ENCODE assay signal across 9 cellular contexts in the genomic region with DNA sequence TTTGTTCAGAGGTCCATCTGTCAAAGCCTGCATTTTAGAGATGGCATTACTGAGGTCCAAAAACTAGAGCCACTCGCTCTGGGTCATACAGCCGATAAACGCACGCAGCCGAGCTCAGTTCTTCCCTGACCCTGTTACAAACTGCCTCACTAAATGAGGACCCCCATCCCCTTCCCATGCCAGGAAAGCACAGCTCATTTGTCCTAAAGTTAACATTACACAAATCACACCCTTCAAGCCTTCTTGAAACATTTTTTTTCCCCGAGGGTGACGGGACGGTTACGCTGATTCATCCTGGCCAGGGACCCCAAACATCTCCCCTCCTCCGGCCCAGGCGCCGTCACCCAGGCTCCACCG. TPM values are rescaled to one million over a fixed set of nuclear protein-coding genes. Genes with fewer than 3 reads are reported as not detected.
DNase-seq lines count a peak whose midpoint lies in the region; ATAC-seq and TF ChIP-seq lines count a peak whose summit lies in the region.
"Had no signal": no experiment of that assay in that cellular context is flagged by ENCODE, and none has a peak within 500 bp of the region (broad histone marks: within the 10 kb centered on the region; RNA-seq: fewer than 3 reads in every experiment).

No MANE protein-coding gene starts in this region.

- no peaks in the 10 kb centered on the region for H3K79me2 ChIP-seq in DOHH2 (ENCODE audit: control insufficient read depth, low read length)

- H3K4me3 ChIP-seq in DOHH2 (ENCODE audit: low read length): peak overlapping the region; percentile 76; the same call in 1 of the 2 replicates
- H3K4me3 ChIP-seq in gastroesophageal sphincter: peak overlapping the region; percentile 43 to 80
- peak overlapping the region; percentile 58 to 74 for H3K4me3 ChIP-seq in prostate gland

- no peak for TF ChIP-seq CTCF in DOHH2 (IDR thresholded peaks at IDR 0.05; ENCODE audit: low read depth, low read length, poor library complexity, severe bottlenecking)
- TF ChIP-seq CTCF in activated B cell treated with CpG ODN at 0.5 μM for 24 hours (IDR thresholded peaks at IDR 0.05): no peak
- no peak for TF ChIP-seq CTCF in gastroesophageal sphincter (IDR thresholded peaks at IDR 0.05)
- TF ChIP-seq CTCF in prostate gland (IDR thresholded peaks at IDR 0.05): no peak
- no peak for TF ChIP-seq CTCF in RWPE1 (conservative IDR thresholded peaks at IDR 0.05; ENCODE audit: low read depth)

- ATAC-seq in activated B cell treated with CpG ODN at 0.5 μM for 24 hours (ENCODE audit: low read depth): no peak
- no peak for ATAC-seq in gastroesophageal sphincter
- ATAC-seq in GM18861 (IDR thresholded peaks at IDR 0.05; ENCODE audit: unreplicated experiment): no peak

- no peaks in the 10 kb centered on the region for H3K36me3 Mint-ChIP-seq in activated B cell treated with CpG ODN at 0.5 μM for 24 hours (ENCODE audit: low read depth)

- CTCF ChIA-PET in activated B cell treated with CpG ODN at 0.5 μM for 24 hours (lab: Charles Lee) (no interaction called here), RWPE1 (lab: Yijun Ruan, JAX) (no interaction called here)

- H3K9me2 ChIP-seq in DOHH2 (replicated peaks; ENCODE audit: control insufficient read depth, low read length): no peaks in the 10 kb centered on the region

- peak overlapping the region; percentile 77 for H3K4me3 Mint-ChIP-seq in activated B cell treated with CpG ODN at 0.5 μM for 24 hours

- no peaks in the 10 kb centered on the region for H3K9me3 Mint-ChIP-seq in activated B cell treated with CpG ODN at 0.5 μM for 24 hours

- peak overlapping the region; percentile 91; the same call in 1 of the 2 replicates for H3K4me2 ChIP-seq in DOHH2 (ENCODE audit: low read length)

- peaks cover 14% of the 10 kb centered on the region for H3K4me1 ChIP-seq in DOHH2 (ENCODE audit: control insufficient read depth, low read length)
- H3K4me1 ChIP-seq in gastroesophageal sphincter: peaks cover 0 to 24% (median 3%) of the 10 kb centered on the region in 3 donors
- H3K4me1 ChIP-seq in prostate gland (replicated peaks): no peaks in the 10 kb centered on the region

- H3K27me3 Mint-ChIP-seq in activated B cell treated with CpG ODN at 0.5 μM for 24 hours: peaks cover 22% of the 10 kb centered on the region

- TF ChIP-seq EP300 in gastroesophageal sphincter (IDR thresholded peaks at IDR 0.05): no peak

- 36 to 60% methylated on average over 7 to 10 of the region's 13 CpGs for WGBS in gastroesophageal sphincter (ENCODE audit: low coverage in 1 of 2), 2 donors
- WGBS in prostate gland: 29% methylated on average over 13 of the region's 13 CpGs

- TF ChIP-seq POLR2A in gastroesophageal sphincter (IDR thresholded peaks at IDR 0.05) (no peak), prostate gland (IDR thresholded peaks at IDR 0.05) (no peak)

- H3K27me3 ChIP-seq in DOHH2 (ENCODE audit: control insufficient read depth, low read length) (peaks cover 55% of the 10 kb centered on the region), gastroesophageal sphincter (peaks cover 44% of the 10 kb centered on the region), prostate gland (replicated peaks; ENCODE audit: insufficient read depth) (no peaks in the 10 kb centered on the region)

- H3K27ac ChIP-seq in DOHH2 (ENCODE audit: low read depth, low read length) (no peak overlapping the region), gastroesophageal sphincter (peak overlapping the region in 2 of 4 donors; percentile 59 to 70), prostate gland (peak overlapping the region; percentile 61 to 70), RWPE1 (no peak overlapping the region)

- H3K4me1 Mint-ChIP-seq in activated B cell treated with CpG ODN at 0.5 μM for 24 hours: peaks cover 21% of the 10 kb centered on the region

- no peaks in the 10 kb centered on the region for H4K20me1 ChIP-seq in DOHH2 (ENCODE audit: control insufficient read depth, insufficient read depth, low read depth, low read length)

- no peaks in the 10 kb centered on the region for H3K36me3 ChIP-seq in DOHH2 (ENCODE audit: control insufficient read depth, low read length)
- H3K36me3 ChIP-seq in gastroesophageal sphincter: no peaks in the 10 kb centered on the region
- H3K36me3 ChIP-seq in prostate gland: no peaks in the 10 kb centered on the region

- H3F3A ChIP-seq in DOHH2 (ENCODE audit: control insufficient read depth, insufficient read depth): no peaks in the 10 kb centered on the region

- H3K9me3 ChIP-seq in DOHH2 (ENCODE audit: control insufficient read depth, insufficient read depth, low read length): no peaks in the 10 kb centered on the region
- H3K9me3 ChIP-seq in gastroesophageal sphincter: peaks cover 0 to 7% (median 0%) of the 10 kb centered on the region in 3 donors
- H3K9me3 ChIP-seq in prostate gland: no peaks in the 10 kb centered on the region
- H3K9me3 ChIP-seq: mucosa of descending colon had no signal

- POLR2A ChIA-PET in activated B cell treated with CpG ODN at 0.5 μM for 24 hours (lab: Charles Lee): no interaction called here
- POLR2A ChIA-PET in RWPE1 (lab: Yijun Ruan, JAX; ENCODE audit: low non-redundant PET): no interaction called here

- intact Hi-C loops in activated B cell treated with CpG ODN at 0.5 μM for 24 hours (cut with micrococcal nuclease): loop anchor here (2.0 to 5.0 kb wide), 3 partner anchors 45 to 450 kb away; a partner anchor contains a TSS
- intact Hi-C loops in prostate gland (cut with DNase I): no loop called here

- DNase-seq in activated B cell treated with CpG ODN at 0.5 μM for 24 hours: no peak
- DNase-seq in prostate gland (ENCODE audit: low spot score): no peak
- DNase-seq in D341Med (ENCODE audit: low spot score): no peak
- no peak for DNase-seq in RWPE1 (ENCODE audit: low spot score)
- no peak for DNase-seq in GM19238 (ENCODE audit: insufficient read length, low spot score)

- H3K27ac Mint-ChIP-seq in activated B cell treated with CpG ODN at 0.5 μM for 24 hours: no peak overlapping the region

RNA-seq across cellular contexts. Expression of a gene that starts 0.8 kb away (rescaled TPM):
- total RNA-seq in activated B cell treated with CpG ODN at 0.5 μM for 24 hours (0.24 TPM in 1 of 2 replicates, not detected in the other), gastroesophageal sphincter (1 to 10 TPM; 1.2 to 3.1 (median 1.6) TPM), prostate gland (10 to 100 TPM; 28.8 to 30.3 TPM)

Comparison
In these comparisons a context has a peak if more than half of its experiments do, and no peak if none do; other contexts are left out.
1. H3K27ac ChIP-seq: peak in prostate gland (2 of 2); none in DOHH2 (single experiment) and RWPE1 (single experiment).
2. RNA of a gene that starts 0.8 kb away (total RNA-seq): 28.8 to 30.3 TPM in prostate gland; 1.2 to 3.1 TPM in gastroesophageal sphincter and 0.24 TPM in activated B cell treated with CpG ODN at 0.5 μM for 24 hours; every median in the first group is over 4 times any median in the second.
3. Peak in every context shown above with its lines, with median percentiles within 50 percentile points of each other: H3K4me3 ChIP-seq.